ENCODE assay signal across 15 cellular contexts in the genomic region with DNA sequence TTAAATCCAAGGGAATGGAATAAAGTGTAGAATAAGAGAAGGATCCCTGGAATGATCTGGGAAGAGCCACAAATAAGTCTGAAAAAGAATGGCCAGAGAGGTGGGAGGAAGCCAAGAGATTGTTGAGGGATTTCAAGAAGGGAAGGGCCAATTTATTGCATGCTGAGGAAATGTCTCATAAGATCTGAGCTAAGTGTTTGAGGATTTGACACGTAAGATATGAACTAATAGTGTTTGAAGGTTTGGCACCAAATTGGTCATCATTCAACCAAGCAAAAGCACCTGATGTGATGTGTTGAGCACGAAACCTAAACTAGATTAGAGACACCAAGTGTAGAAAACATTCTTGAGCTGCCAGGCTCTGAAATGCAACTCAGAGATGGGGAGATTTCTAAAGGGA.
DNase-seq lines count a peak whose midpoint lies in the region; ATAC-seq, FAIRE-seq and TF ChIP-seq lines count a peak whose summit lies in the region.
"Had no signal": no experiment of that assay in that cellular context is flagged by ENCODE, and none has a peak within 500 bp of the region (broad histone marks: within the 10 kb centered on the region; RNA-seq: fewer than 3 reads in every experiment).

No MANE protein-coding gene starts in this region.

- FAIRE-seq in GM18507 (lab: Jason Lieb, UNC), result peak; percentile 60
- no peak for FAIRE-seq in H54 (lab: Jason Lieb, UNC)
- FAIRE-seq: D721Med had no signal

- no peak for TF ChIP-seq CTCF in GM20000 (IDR thresholded peaks at IDR 0.05; ENCODE audit: extremely low read depth, missing control alignments)

- ATAC-seq in HG02885 (IDR thresholded peaks at IDR 0.05; ENCODE audit: poor library complexity, unreplicated experiment) (peak; percentile 93), HG03520 (IDR thresholded peaks at IDR 0.05; ENCODE audit: unreplicated experiment) (peak; percentile 80)
- ATAC-seq: left ventricle myocardium superior; naive thymus-derived CD4-positive, alpha-beta T cell had no signal

- DNase-seq in GM18507 (ENCODE audit: extremely low spot score, insufficient read length, low read depth), result peak; percentile 5
- DNase-seq in GM20000 (ENCODE audit: low spot score), result peak; percentile 21
- no peak for DNase-seq in H54 (ENCODE audit: insufficient read length, low spot score)
- DNase-seq in NCI-H510A (lab: John Stamatoyannopoulos, UW), result no peak
- DNase-seq in activated CD4-positive, alpha-beta T cell treated with anti-CD3 and anti-CD28 coated beads for 4 hours, result no peak
- DNase-seq in activated naive CD4-positive, alpha-beta T cell (lab: John Stamatoyannopoulos, UW), result no peak
- DNase-seq: activated naive CD4-positive, alpha-beta T cell treated with anti-CD3 and anti-CD28 coated beads, Interleukin-2, amount 10 ng/mL, durations not matched to agents 7 days and 5 days; left ventricle myocardium superior; naive thymus-derived CD4-positive, alpha-beta T cell; NCI-H1092; NCI-H345; trophoblast cell had no signal

- TF ChIP-seq POLR2A in H54 (IDR thresholded peaks at IDR 0.05; ENCODE audit: low read depth, low read length), result no peak

Comparison
In these comparisons a context has a peak if more than half of its experiments do, and no peak if none do; other contexts are left out.
1. DNase-seq: peak in GM18507 (single experiment) and GM20000 (single experiment); none in H54 (single experiment), NCI-H510A (single experiment), activated CD4-positive, alpha-beta T cell treated with anti-CD3 and anti-CD28 coated beads for 4 hours (0 of 2) and activated naive CD4-positive, alpha-beta T cell (0 of 4).